1 cellular context compared by ENCODE assay signal in genomic region chr1:32005522-32005921, GRCh38.
A peak's percentile ranks its signal among the peaks of the same experiment; 100 is the strongest.
TF ChIP-seq lines count a peak whose summit lies in the region.

No MANE protein-coding gene starts in this region.

TF ChIP-seq in H1, 55 proteins besides CTCF, POLR2A, EP300 and RAD21:
- TF ChIP-seq KDM1A (IDR thresholded peaks at IDR 0.05; ENCODE audit: borderline replicate concordance, low read length), result peak; percentile 78; the same call in 1 of the 2 replicates
- TF ChIP-seq CHD1 (IDR thresholded peaks at IDR 0.05; ENCODE audit: low read depth, low read length), result no peak
- no peak for TF ChIP-seq CHD7 (IDR thresholded peaks at IDR 0.05; ENCODE audit: insufficient replicate concordance, low read length)
